13 cellular contexts compared by ENCODE assay signal in the genomic region with DNA sequence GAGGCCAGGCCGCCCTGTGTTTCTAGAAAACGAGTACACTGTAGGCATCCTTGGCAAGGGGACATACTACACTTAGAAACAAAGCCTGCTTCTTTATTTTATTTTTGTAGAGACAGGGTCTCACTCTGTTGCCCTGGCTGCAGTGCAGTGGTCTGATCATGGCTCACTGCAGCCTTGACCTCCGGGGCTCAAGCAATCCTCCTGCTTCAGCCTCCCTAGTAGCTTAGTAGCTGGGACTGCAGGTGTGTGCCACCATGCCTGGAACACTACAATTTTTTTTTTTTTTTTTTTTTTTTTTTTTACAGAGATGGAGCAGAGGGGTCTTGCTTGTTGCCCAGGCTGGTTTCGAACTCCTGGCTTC.
DNase-seq lines count a peak whose midpoint lies in the region; ATAC-seq and TF ChIP-seq lines count a peak whose summit lies in the region.
"Had no signal": no experiment of that assay in that cellular context is flagged by ENCODE, and none has a peak within 500 bp of the region (broad histone marks: within the 10 kb centered on the region; RNA-seq: fewer than 3 reads in every experiment).

No MANE protein-coding gene starts in this region.

- H3K4me1 ChIP-seq in right atrium auricular region = peaks cover 4 to 44% of the 10 kb centered on the region in 2 donors
- peaks cover 23% of the 10 kb centered on the region for H3K4me1 ChIP-seq in hepatocyte (ENCODE audit: insufficient read depth)
- H3K4me1 ChIP-seq in rectal smooth muscle tissue (ENCODE audit: control insufficient read depth, insufficient read depth, low read length) = peaks cover 2% of the 10 kb centered on the region
- peaks cover 12% of the 10 kb centered on the region in 2 donors for H3K4me1 ChIP-seq in uterus

- H3K9me3 ChIP-seq in right atrium auricular region (no peaks in the 10 kb centered on the region), hepatocyte (ENCODE audit: low read depth) (no peaks in the 10 kb centered on the region), uterus (no peaks in the 10 kb centered on the region)

- no peaks in the 10 kb centered on the region for H3K79me2 ChIP-seq in hepatocyte

- no peak overlapping the region for H2AFZ ChIP-seq in hepatocyte

- H3K9me2 ChIP-seq in hepatocyte (replicated peaks; ENCODE audit: insufficient read depth) = no peaks in the 10 kb centered on the region

- peak overlapping the region; percentile 33 for H3K4me2 ChIP-seq in hepatocyte

- DNase-seq in right atrium auricular region (ENCODE audit: low spot score) (no peak), left ventricle myocardium superior (no peak), hepatocyte (ENCODE audit: low spot score) (no peak), uterus (no peak), NCI-H146 treated with DMSO at 0.1 percent for 48 hours (lab: John Stamatoyannopoulos, UW; ENCODE audit: unreplicated experiment) (no peak), DMS114 treated with DMSO at 0.1 percent for 48 hours (lab: John Stamatoyannopoulos, UW; ENCODE audit: unreplicated experiment) (no peak)
- DNase-seq: ACHN; activated CD8-positive, alpha-beta T cell treated with anti-CD3 and anti-CD28 coated beads, Interleukin-2, amount 10 ng/mL, durations not matched to agents 7 days and 5 days; activated gamma-delta T cell; KBM-7; NCI-H1694 treated with DMSO at 0.1 percent for 48 hours had no signal

- TF ChIP-seq POLR2A in uterus (IDR thresholded peaks at IDR 0.05) = no peak

- H3K36me3 ChIP-seq in right atrium auricular region = no peaks in the 10 kb centered on the region
- H3K36me3 ChIP-seq in hepatocyte (replicated peaks; ENCODE audit: insufficient read depth, low read depth) = no peaks in the 10 kb centered on the region
- H3K36me3 ChIP-seq in rectal smooth muscle tissue (ENCODE audit: control insufficient read depth, insufficient read depth, low read length) = no peaks in the 10 kb centered on the region
- H3K36me3 ChIP-seq in uterus = no peaks in the 10 kb centered on the region

- H3K9ac ChIP-seq in rectal smooth muscle tissue (ENCODE audit: low read length) = no peak overlapping the region

- H3K27me3 ChIP-seq in right atrium auricular region = no peaks in the 10 kb centered on the region
- no peaks in the 10 kb centered on the region for H3K27me3 ChIP-seq in hepatocyte
- no peaks in the 10 kb centered on the region for H3K27me3 ChIP-seq in rectal smooth muscle tissue (ENCODE audit: control insufficient read depth, insufficient read depth, low read length)
- H3K27me3 ChIP-seq in uterus = no peaks in the 10 kb centered on the region

- TF ChIP-seq CTCF in right atrium auricular region (IDR thresholded peaks at IDR 0.05) = no peak
- no peak for TF ChIP-seq CTCF in hepatocyte (IDR thresholded peaks at IDR 0.05; ENCODE audit: poor library complexity)
- no peak for TF ChIP-seq CTCF in uterus (IDR thresholded peaks at IDR 0.05)

- H3K4me3 ChIP-seq in right atrium auricular region (no peak overlapping the region), hepatocyte (no peak overlapping the region), rectal smooth muscle tissue (ENCODE audit: low read length) (no peak overlapping the region), uterus (no peak overlapping the region)

- no peaks in the 10 kb centered on the region for H4K20me1 ChIP-seq in hepatocyte (ENCODE audit: insufficient read depth, poor library complexity, severe bottlenecking)

- WGBS in hepatocyte (ENCODE audit: low lambda C conversion rate, missing lambda C conversion rate) = 91% methylated on average over 4 of the region's 4 CpGs

- intact Hi-C loops in left ventricle myocardium superior (cut with micrococcal nuclease) = no loop called here
- intact Hi-C loops in uterus (cut with DNase I; ENCODE audit: low total_unique reads) = no loop called here

- H3K27ac ChIP-seq in right atrium auricular region (peak overlapping the region; percentile 92 to 97), hepatocyte (peak overlapping the region; percentile 94), rectal smooth muscle tissue (ENCODE audit: low read depth, low read length) (peak overlapping the region; percentile 49), uterus (peak overlapping the region; percentile 97 to 98)

- no peak for ATAC-seq in left ventricle myocardium superior
- no peak for ATAC-seq in HG03520 (IDR thresholded peaks at IDR 0.05; ENCODE audit: unreplicated experiment)
- ATAC-seq: activated CD8-positive, alpha-beta T cell treated with anti-CD3 and anti-CD28 coated beads, Interleukin-2, amount 10 ng/mL, durations not matched to agents 7 days and 5 days had no signal
